In the genomic region with DNA sequence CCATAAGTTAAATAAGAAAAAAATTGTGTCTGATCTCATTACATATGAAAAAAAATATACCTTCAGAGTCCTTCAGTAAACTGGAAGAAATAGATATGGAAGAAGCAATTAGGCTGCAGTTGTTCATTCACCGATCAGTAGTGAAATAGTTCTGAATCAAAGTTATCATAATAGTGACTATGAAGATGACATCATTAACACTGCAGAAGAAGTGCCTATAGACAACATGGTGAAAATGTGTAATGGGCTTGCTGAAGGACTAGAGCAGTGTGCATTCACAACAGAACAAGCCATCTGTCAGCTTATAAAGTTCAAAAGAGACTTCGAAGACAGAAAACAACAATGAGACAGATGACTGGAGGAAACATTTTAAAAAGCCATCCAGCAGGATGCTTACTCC, we compare ENCODE assay signal across 19 cellular contexts.
A peak's percentile ranks its signal among the peaks of the same experiment; 100 is the strongest.
DNase-seq lines count a peak whose midpoint lies in the region; ATAC-seq and TF ChIP-seq lines count a peak whose summit lies in the region.
"Had no signal": no experiment of that assay in that cellular context is flagged by ENCODE, and none has a peak within 500 bp of the region (broad histone marks: within the 10 kb centered on the region; RNA-seq: fewer than 3 reads in every experiment).

No MANE protein-coding gene starts in this region.

- peak; percentile 5 for DNase-seq in ELR (ENCODE audit: low read depth)
- no peak for DNase-seq in IMR-90
- DNase-seq in osteoblast (ENCODE audit: insufficient read length, low spot score, missing footprints): no peak
- no peak for DNase-seq in progenitor cell of endocrine pancreas (ENCODE audit: low spot score, unreplicated experiment)
- no peak for DNase-seq in NCI-H2227 treated with DMSO at 0.1 percent for 48 hours (lab: John Stamatoyannopoulos, UW)
- no peak for DNase-seq in globus pallidus (ENCODE audit: low spot score)
- DNase-seq: CD4-positive, alpha-beta T cell; COR-L47; KG1; NCI-H1092; NCI-H1436 treated with DMSO at 0.1 percent for 48 hours; NCI-H2029; NCI-H526; OCI-M1 had no signal

- H3K4me1 ChIP-seq in IMR-90 (ENCODE audit: control insufficient read depth, insufficient read depth, low read length): peaks cover 19% of the 10 kb centered on the region
- H3K4me1 ChIP-seq in osteoblast (ENCODE audit: insufficient read depth, low read length): peaks cover 23% of the 10 kb centered on the region
- H3K4me1 ChIP-seq: A549, BLaER1 had no signal

- H3K79me1 ChIP-seq in IMR-90 (ENCODE audit: low read depth in 1 of 2, low read length in 2 of 2): no peaks in the 10 kb centered on the region

- no peaks in the 10 kb centered on the region for H3K79me2 ChIP-seq in osteoblast (ENCODE audit: insufficient read depth, low read length)

- no TSS peak for BruUV-seq in IMR-90 (replicated peaks; lab: Mats Ljungman, UMichigan)

- CTCF ChIA-PET in IMR-90 (lab: Yijun Ruan, JAX): no interaction called here

- no peaks in the 10 kb centered on the region for H3K9me3 Mint-ChIP-seq in progenitor cell of endocrine pancreas (ENCODE audit: low read depth)

- H2BK120ac ChIP-seq in IMR-90 (ENCODE audit: low read depth, low read length): peak overlapping the region; percentile 98

- in situ Hi-C loops in IMR-90 (cut with MboI; ENCODE audit: low sequenced_read_pairs): no loop called here

- H3K4me2 ChIP-seq in IMR-90 (ENCODE audit: low read depth, low read length) (no peak overlapping the region), osteoblast (ENCODE audit: insufficient read depth, low read length) (no peak overlapping the region)
- H3K4me2 ChIP-seq: A549, BLaER1 had no signal

- TF ChIP-seq CTCF in IMR-90 (conservative IDR thresholded peaks at IDR 0.05; ENCODE audit: low read depth, low read length) (no peak), VCaP (conservative IDR thresholded peaks at IDR 0.05) (no peak), osteoblast (IDR thresholded peaks at IDR 0.05; ENCODE audit: extremely low read depth, low read depth, low read length) (no peak), progenitor cell of endocrine pancreas (IDR thresholded peaks at IDR 0.05; ENCODE audit: unreplicated experiment) (no peak)

- peak overlapping the region; percentile 80 for H3K23ac ChIP-seq in IMR-90 (ENCODE audit: low read depth, low read length)

- POLR2A ChIA-PET in IMR-90 (lab: Charles Lee; ENCODE audit: unreplicated experiment): no interaction called here

- peak overlapping the region; percentile 97 for H4K5ac ChIP-seq in IMR-90 (ENCODE audit: low read depth, low read length)

- no CpG with 5 or more reads among the region's 2 CpGs for WGBS in IMR-90 (ENCODE audit: extremely low coverage in 2 of 2, insufficient read length in 1 of 2), 2 experiments

- no peaks in the 10 kb centered on the region for H3K27me3 Mint-ChIP-seq in progenitor cell of endocrine pancreas
- H3K27me3 Mint-ChIP-seq: CD4-positive, alpha-beta T cell had no signal

- peak overlapping the region; percentile 95 for H2AK5ac ChIP-seq in IMR-90 (ENCODE audit: low read depth, low read length)

- no peaks in the 10 kb centered on the region for H3K9me3 ChIP-seq in IMR-90 (ENCODE audit: control insufficient read depth, insufficient read depth, low read length)
- no peaks in the 10 kb centered on the region for H3K9me3 ChIP-seq in osteoblast (ENCODE audit: low read depth, low read length)
- H3K9me3 ChIP-seq: A549, BLaER1 had no signal

- no peak overlapping the region for H2AFZ ChIP-seq in IMR-90 (replicated peaks; ENCODE audit: low read length, poor library complexity)
- H2AFZ ChIP-seq in osteoblast (ENCODE audit: low read length): no peak overlapping the region

- H4K20me1 ChIP-seq in IMR-90 (ENCODE audit: insufficient read depth, low read length) (no peaks in the 10 kb centered on the region), osteoblast (ENCODE audit: insufficient read depth, low read length) (no peaks in the 10 kb centered on the region)
- H4K20me1 ChIP-seq: BLaER1 had no signal

- no peak overlapping the region for H3K4me3 ChIP-seq in IMR-90 (ENCODE audit: insufficient read depth, low read depth, low read length)
- H3K4me3 ChIP-seq in osteoblast (ENCODE audit: insufficient read depth, low read length): no peak overlapping the region
- H3K4me3 ChIP-seq: A549, BLaER1 had no signal

- H2BK5ac ChIP-seq in IMR-90 (ENCODE audit: low read depth, low read length, poor library complexity, severe bottlenecking): peak overlapping the region; percentile 99

- no peak for TF ChIP-seq RAD21 in IMR-90 (IDR thresholded peaks at IDR 0.05; ENCODE audit: low read length)

- no peaks in the 10 kb centered on the region for H3K36me3 Mint-ChIP-seq in progenitor cell of endocrine pancreas (ENCODE audit: insufficient read depth)

- ATAC-seq in IMR-90 (ENCODE audit: low read depth): no peak
- ATAC-seq: A549, Right ventricle myocardium inferior had no signal

- no peaks in the 10 kb centered on the region for H3K27me3 ChIP-seq in IMR-90 (ENCODE audit: control insufficient read depth, insufficient read depth, low read length)
- H3K27me3 ChIP-seq in osteoblast (ENCODE audit: insufficient read depth, low read length): no peaks in the 10 kb centered on the region
- H3K27me3 ChIP-seq: BLaER1 had no signal

- H2BK20ac ChIP-seq in IMR-90 (ENCODE audit: low read depth, low read length): peak overlapping the region; percentile 99

- H3K4me3 Mint-ChIP-seq in progenitor cell of endocrine pancreas (ENCODE audit: low read depth): no peak overlapping the region
- H3K4me3 Mint-ChIP-seq: CD4-positive, alpha-beta T cell had no signal

- intact Hi-C loops in IMR-90 (cut with micrococcal nuclease): loop anchor here (2.0 to 5.0 kb wide), 7 partner anchors 53 to 879 kb away; no protein-coding TSS in a partner anchor

- H3K14ac ChIP-seq in IMR-90 (replicated peaks; ENCODE audit: low read depth, low read length): peak overlapping the region; percentile 90

- TF ChIP-seq POLR2A in IMR-90 (IDR thresholded peaks at IDR 0.05; ENCODE audit: low read depth, low read length): no peak

- H3K27ac ChIP-seq in IMR-90 (ENCODE audit: insufficient read depth, low read length) (peak overlapping the region; percentile 98), VCaP (peak overlapping the region; percentile 67; the same call in 1 of the 2 replicates), osteoblast (ENCODE audit: low read depth, low read length) (peak overlapping the region; percentile 76)
- H3K27ac ChIP-seq: A549, BLaER1, HL-60 had no signal

- H4K91ac ChIP-seq in IMR-90 (ENCODE audit: insufficient read depth, low read depth, low read length): peak overlapping the region; percentile 97

- H3K4ac ChIP-seq in IMR-90 (ENCODE audit: low read depth, low read length): peak overlapping the region; percentile 95

- H3K9ac ChIP-seq in IMR-90 (ENCODE audit: low read depth, low read length): no peak overlapping the region; the same call in 1 of the 2 replicates
- H3K9ac ChIP-seq: BLaER1 had no signal

- H3K56ac ChIP-seq in IMR-90 (ENCODE audit: extremely low read depth, insufficient read depth, low read length): peak overlapping the region; percentile 96

- H2BK15ac ChIP-seq in IMR-90 (ENCODE audit: low read depth, low read length): peak overlapping the region; percentile 81

- dilution Hi-C loops in IMR-90 (cut with HindIII; ENCODE audit: low sequenced_read_pairs, unreplicated experiment): no loop called here

- no peaks in the 10 kb centered on the region for H3K9me1 ChIP-seq in IMR-90 (ENCODE audit: insufficient read depth, low read length)

- no peak overlapping the region for H2AK9ac ChIP-seq in IMR-90 (replicated peaks; ENCODE audit: low read depth, low read length, poor library complexity)

- peak overlapping the region; percentile 98 for H3K18ac ChIP-seq in IMR-90 (ENCODE audit: low read depth, low read length)

- peak overlapping the region; percentile 80 to 95 for H4K8ac ChIP-seq in IMR-90 (ENCODE audit: low read depth in 2 of 2, low read length in 2 of 2)

- H3K4me1 Mint-ChIP-seq in progenitor cell of endocrine pancreas (ENCODE audit: low read depth): peaks cover 5% of the 10 kb centered on the region

- H3K36me3 ChIP-seq in IMR-90 (ENCODE audit: control insufficient read depth, insufficient read depth, low read length) (no peaks in the 10 kb centered on the region), osteoblast (ENCODE audit: insufficient read depth, low read length) (no peaks in the 10 kb centered on the region)
- H3K36me3 ChIP-seq: BLaER1 had no signal

- H3K27ac Mint-ChIP-seq in progenitor cell of endocrine pancreas: no peak overlapping the region
- H3K27ac Mint-ChIP-seq: CD4-positive, alpha-beta T cell had no signal

TF ChIP-seq in IMR-90, 13 proteins besides CTCF, POLR2A, EP300 and RAD21:
- TF ChIP-seq MXI1 (IDR thresholded peaks at IDR 0.05; ENCODE audit: borderline replicate concordance, low read depth, low read length): no peak
- no peak for TF ChIP-seq RFX5 (IDR thresholded peaks at IDR 0.05; ENCODE audit: low read depth, low read length)
